In the genomic region with DNA sequence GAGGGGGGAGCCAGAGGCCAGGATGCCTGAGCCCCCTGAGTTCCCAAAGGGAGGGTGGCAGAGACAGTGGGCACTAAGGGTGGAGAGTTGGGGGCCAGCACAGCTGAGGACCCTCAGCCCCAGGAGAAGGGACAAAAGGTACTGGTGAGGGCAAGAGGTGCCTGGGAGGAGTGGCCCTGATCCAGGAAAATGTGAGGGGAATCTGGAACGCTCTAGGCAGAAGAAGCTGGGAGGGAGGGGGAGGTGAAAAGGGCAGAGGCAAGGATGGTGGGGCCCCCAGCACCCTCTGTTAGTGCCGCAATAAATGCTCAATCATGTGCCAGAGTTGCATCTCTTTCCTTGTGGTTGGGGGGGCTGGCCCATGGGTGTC, we compare ENCODE assay signal across 1 cellular context.
A peak's percentile ranks its signal among the peaks of the same experiment; 100 is the strongest.
TF ChIP-seq lines count a peak whose summit lies in the region.

No MANE protein-coding gene starts in this region.

TF ChIP-seq in HepG2, 621 proteins besides CTCF, POLR2A, EP300 and RAD21:
- TF ChIP-seq RCOR2 (CRISPR knock-in tag; IDR thresholded peaks at IDR 0.05) = no peak
- peak; percentile 96; the same call in 1 of the 2 replicates for TF ChIP-seq ZNF264 (CRISPR knock-in tag; IDR thresholded peaks at IDR 0.05)
